29 cellular contexts compared by ENCODE assay signal in the genomic region with DNA sequence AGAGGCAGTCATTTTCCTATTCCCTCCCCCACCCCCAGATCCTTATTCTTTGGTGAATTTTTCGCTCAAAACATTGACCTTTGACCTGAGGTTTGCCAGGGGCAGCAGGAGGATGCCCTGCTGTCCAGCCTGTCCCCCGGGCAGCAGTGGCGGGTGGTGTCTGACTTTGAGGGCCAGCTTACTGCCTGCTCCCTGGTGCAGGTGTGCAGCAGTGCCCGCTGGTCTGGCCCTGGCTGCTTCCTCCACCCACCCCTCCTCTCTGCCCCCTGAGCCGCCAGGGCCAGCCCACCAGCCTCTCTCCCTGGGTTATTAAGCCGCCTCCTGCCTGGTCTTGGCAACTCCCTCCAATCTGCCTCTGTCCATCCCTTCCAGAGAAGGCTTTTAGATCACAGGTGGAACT.
"Had no signal": no experiment of that assay in that cellular context is flagged by ENCODE, and none has a peak within 500 bp of the region (broad histone marks: within the 10 kb centered on the region; RNA-seq: fewer than 3 reads in every experiment).

No MANE protein-coding gene starts in this region.

- H3K4me3 Mint-ChIP-seq: activated CD4-positive, alpha-beta T cell treated with anti-CD3 and anti-CD28 coated beads for 36 hours; activated naive CD4-positive, alpha-beta T cell treated with anti-CD3 and anti-CD28 coated beads for 36 hours; activated naive CD8-positive, alpha-beta T cell treated with anti-CD3 and anti-CD28 coated beads, Interleukin-2, amount 10 ng/mL, durations not matched to agents 7 days and 5 days; activated T-cell treated with anti-CD3 and anti-CD28 coated beads, Interleukin-2, amount 50 U/mL, for 72 hours; brain; immature natural killer cell; naive thymus-derived CD8-positive, alpha-beta T cell; neural crest cell; stimulated activated memory B cell treated with anti-CD40 and anti-IgM and Interleukin-4, amounts not matched to agents 10 μg/mL and 1 μg/mL and 100 μg/mL, for 72 hours; stimulated activated naive CD8-positive, alpha-beta T cell treated with anti-CD3 and anti-CD28 coated beads, Interleukin-15, amount 100 ng/mL, for 72 hours had no signal

- DNase-seq: activated CD4-positive, alpha-beta T cell treated with anti-CD3 and anti-CD28 coated beads for 36 hours; activated CD4-positive, CD25-positive, alpha-beta regulatory T cell; activated effector memory CD4-positive, alpha-beta T cell treated with Interleukin-2 at 50 U/mL for 16 hours; activated naive CD4-positive, alpha-beta T cell treated with anti-CD3 and anti-CD28 coated beads for 36 hours; activated naive CD8-positive, alpha-beta T cell treated with anti-CD3 and anti-CD28 coated beads, Interleukin-2, amount 10 ng/mL, durations not matched to agents 7 days and 5 days; activated T-cell treated with anti-CD3 and anti-CD28 coated beads for 4 hours; activated T-cell treated with anti-CD3 and anti-CD28 coated beads, Interleukin-2, amount 50 U/mL, for 72 hours; effector memory CD4-positive, alpha-beta T cell; erythroblast; gastrocnemius medialis; hypothalamus; immature natural killer cell; kidney; left colon; mesenchymal stem cell; stimulated activated CD4-positive, alpha-beta T cell treated with anti-CD3 and anti-CD28 coated beads, Interleukin-12 subunit alpha, Interleukin-12 subunit beta, amount 100 ng/mL, for 4 hours; stimulated activated CD4-positive, alpha-beta T cell treated with anti-CD3 and anti-CD28 coated beads, Interleukin-4, amount 100 ng/mL, for 24 hours; stimulated activated naive CD8-positive, alpha-beta T cell treated with anti-CD3 and anti-CD28 coated beads, Interleukin-15, amount 100 ng/mL, for 72 hours; thyroid gland; upper lobe of left lung had no signal

- H3K9me3 Mint-ChIP-seq: activated naive CD4-positive, alpha-beta T cell treated with anti-CD3 and anti-CD28 coated beads for 36 hours; activated T-cell treated with anti-CD3 and anti-CD28 coated beads, Interleukin-2, amount 50 U/mL, for 72 hours; immature natural killer cell; stimulated activated memory B cell treated with anti-CD40 and anti-IgM and Interleukin-4, amounts not matched to agents 10 μg/mL and 1 μg/mL and 100 μg/mL, for 72 hours had no signal

- H3K27ac ChIP-seq: ascending aorta, cardiac muscle cell, coronary artery, dorsolateral prefrontal cortex, gastrocnemius medialis, right lobe of liver, thyroid gland, upper lobe of left lung had no signal

- H3K4me1 Mint-ChIP-seq: activated CD4-positive, alpha-beta T cell treated with anti-CD3 and anti-CD28 coated beads for 36 hours; activated naive CD8-positive, alpha-beta T cell treated with anti-CD3 and anti-CD28 coated beads, Interleukin-2, amount 10 ng/mL, durations not matched to agents 7 days and 5 days had no signal

- H3K4me3 ChIP-seq: ascending aorta, cardiac muscle cell, coronary artery, dorsolateral prefrontal cortex, gastrocnemius medialis, right lobe of liver, thyroid gland, upper lobe of left lung had no signal

- H3K36me3 Mint-ChIP-seq: activated naive CD8-positive, alpha-beta T cell treated with anti-CD3 and anti-CD28 coated beads, Interleukin-2, amount 10 ng/mL, durations not matched to agents 7 days and 5 days; brain; immature natural killer cell; stimulated activated memory B cell treated with anti-CD40 and anti-IgM and Interleukin-4, amounts not matched to agents 10 μg/mL and 1 μg/mL and 100 μg/mL, for 72 hours had no signal

- H3K27me3 Mint-ChIP-seq: activated CD4-positive, alpha-beta T cell treated with anti-CD3 and anti-CD28 coated beads for 36 hours had no signal

- ATAC-seq: activated CD4-positive, alpha-beta T cell treated with anti-CD3 and anti-CD28 coated beads for 36 hours; activated T-cell treated with anti-CD3 and anti-CD28 coated beads, Interleukin-2, amount 50 U/mL, for 72 hours; gastrocnemius medialis; left colon; naive thymus-derived CD8-positive, alpha-beta T cell; right lobe of liver; stimulated activated memory B cell treated with anti-CD40 and anti-IgM and Interleukin-4, amounts not matched to agents 10 μg/mL and 1 μg/mL and 100 μg/mL, for 72 hours; stimulated activated naive CD8-positive, alpha-beta T cell treated with anti-CD3 and anti-CD28 coated beads, Interleukin-15, amount 100 ng/mL, for 72 hours had no signal

- H3K27ac Mint-ChIP-seq: activated CD4-positive, alpha-beta T cell treated with anti-CD3 and anti-CD28 coated beads for 36 hours; activated naive CD4-positive, alpha-beta T cell treated with anti-CD3 and anti-CD28 coated beads for 36 hours; activated naive CD8-positive, alpha-beta T cell treated with anti-CD3 and anti-CD28 coated beads, Interleukin-2, amount 10 ng/mL, durations not matched to agents 7 days and 5 days; activated T-cell treated with anti-CD3 and anti-CD28 coated beads, Interleukin-2, amount 50 U/mL, for 72 hours; immature natural killer cell; stimulated activated memory B cell treated with anti-CD40 and anti-IgM and Interleukin-4, amounts not matched to agents 10 μg/mL and 1 μg/mL and 100 μg/mL, for 72 hours; stimulated activated naive CD8-positive, alpha-beta T cell treated with anti-CD3 and anti-CD28 coated beads, Interleukin-15, amount 100 ng/mL, for 72 hours had no signal

- H3K9me3 ChIP-seq: ascending aorta, gastrocnemius medialis, right lobe of liver, thyroid gland, upper lobe of left lung had no signal

- H3K36me3 ChIP-seq: ascending aorta, cardiac muscle cell, gastrocnemius medialis, right lobe of liver, thyroid gland, upper lobe of left lung had no signal

- H3K27me3 ChIP-seq: ascending aorta, cardiac muscle cell, dorsolateral prefrontal cortex, gastrocnemius medialis, right lobe of liver, thyroid gland, upper lobe of left lung had no signal
